In genomic region chr6:32154514-32155161, GRCh38 we compare ENCODE assay signal across 1 cellular context.
TF ChIP-seq lines count a peak whose summit lies in the region.

No MANE protein-coding gene starts in this region.

TF ChIP-seq in SK-N-SH, 30 proteins besides CTCF, POLR2A, EP300 and RAD21 (continued from another document):
- TF ChIP-seq MAX (IDR thresholded peaks at IDR 0.05; ENCODE audit: low read depth) = peak; percentile 62
- TF ChIP-seq MXI1 (IDR thresholded peaks at IDR 0.05; ENCODE audit: low read depth, low read length) = peak; percentile 62
- 0 out of 2 replicates have a peak, but pooled peaks have one; percentile 39 for TF ChIP-seq SIN3A (IDR thresholded peaks at IDR 0.05; ENCODE audit: borderline replicate concordance, low read depth, low read length)
- no peak for TF ChIP-seq USF2 (IDR thresholded peaks at IDR 0.05; ENCODE audit: borderline replicate concordance, low read depth, low read length)
- TF ChIP-seq RCOR1 (IDR thresholded peaks at IDR 0.05; ENCODE audit: low read length) = no peak
- TF ChIP-seq FOXJ3 (CRISPR knock-in tag; IDR thresholded peaks at IDR 0.05) = no peak
- TF ChIP-seq REST (IDR thresholded peaks at IDR 0.05; ENCODE audit: low read depth, low read length) = no peak
- TF ChIP-seq JUND (IDR thresholded peaks at IDR 0.05) = no peak
- no peak for TF ChIP-seq PBX3 (IDR thresholded peaks at IDR 0.05)
- TF ChIP-seq GABPA (IDR thresholded peaks at IDR 0.05; ENCODE audit: low read depth) = no peak
